ENCODE assay signal across 26 cellular contexts in the genomic region with DNA sequence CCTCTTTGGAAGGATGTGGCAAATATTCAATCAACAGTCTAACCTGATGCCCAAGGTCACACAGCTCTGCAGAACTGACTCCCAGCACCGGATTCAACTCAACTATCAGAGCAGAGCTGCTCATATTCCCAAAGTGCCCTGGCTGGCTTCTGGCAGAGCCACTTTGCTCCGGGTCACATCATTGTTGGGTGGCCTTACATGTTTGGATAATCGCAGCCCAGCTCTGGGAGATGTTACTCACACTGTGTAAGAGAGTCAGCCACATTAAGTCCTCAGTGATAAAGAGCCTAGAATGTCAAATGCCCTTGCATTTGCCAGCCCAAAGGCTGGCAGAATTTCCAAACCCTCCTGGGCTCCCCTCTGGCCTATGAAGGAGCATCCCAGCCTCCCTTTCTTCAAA.
"Had no signal": no experiment of that assay in that cellular context is flagged by ENCODE, and none has a peak within 500 bp of the region (broad histone marks: within the 10 kb centered on the region; RNA-seq: fewer than 3 reads in every experiment).

No MANE protein-coding gene starts in this region.

- H3K27ac Mint-ChIP-seq: natural killer cell; nephron progenitor cell; neural progenitor cell; stimulated activated naive B cell treated with anti-CD40 and anti-IgM and Interleukin-4, amounts not matched to agents 10 μg/mL and 1 μg/mL and 100 μg/mL, for 72 hours had no signal

- H3K36me3 ChIP-seq: neutrophil, stomach, thyroid gland, transverse colon, upper lobe of left lung had no signal

- H3K4me1 ChIP-seq: neural progenitor cell, parathyroid adenoma, psoas muscle, testis, thyroid gland, transverse colon, upper lobe of left lung had no signal

- H3K27me3 ChIP-seq: hepatocyte, neural progenitor cell, neutrophil, stomach, testis, thyroid gland, transverse colon, upper lobe of left lung had no signal

- H3K4me1 Mint-ChIP-seq: natural killer cell; nephron progenitor cell; stimulated activated naive B cell treated with anti-CD40 and anti-IgM and Interleukin-4, amounts not matched to agents 10 μg/mL and 1 μg/mL and 100 μg/mL, for 72 hours had no signal

- H3K4me3 ChIP-seq: hepatocyte, lung, neural progenitor cell, psoas muscle, skin epidermis, stomach, testis, thyroid gland, transverse colon, upper lobe of left lung had no signal

- H3K9me3 ChIP-seq: neutrophil, psoas muscle, testis, thyroid gland, transverse colon, upper lobe of left lung had no signal

- H3K36me3 Mint-ChIP-seq: natural killer cell; neural progenitor cell; stimulated activated naive B cell treated with anti-CD40 and anti-IgM and Interleukin-4, amounts not matched to agents 10 μg/mL and 1 μg/mL and 100 μg/mL, for 72 hours had no signal

- DNase-seq: head of caudate nucleus; islet precursor cell; midbrain; natural killer cell; nephron progenitor cell; occipital lobe; psoas muscle; stimulated activated CD4-positive, alpha-beta T cell treated with anti-CD3 and anti-CD28 coated beads, Interleukin-12 subunit alpha, Interleukin-12 subunit beta, amount 100 ng/mL, for 4 hours; stimulated activated CD4-positive, alpha-beta T cell treated with anti-CD3 and anti-CD28 coated beads, Interleukin-15, amount 100 ng/mL, for 24 hours; stimulated activated CD4-positive, alpha-beta T cell treated with anti-CD3 and anti-CD28 coated beads, Interleukin-2, amount 100 ng/mL, for 24 hours; stimulated activated CD4-positive, alpha-beta T cell treated with anti-CD3 and anti-CD28 coated beads, Interleukin-4, amount 100 ng/mL, for 1 hour; stimulated activated naive B cell treated with anti-CD40 and anti-IgM and Interleukin-4, amounts not matched to agents 10 μg/mL and 1 μg/mL and 100 μg/mL, for 72 hours; stimulated activated naive CD8-positive, alpha-beta T cell treated with anti-CD3 and anti-CD28 coated beads, Interleukin-15, Interleukin-2, amounts not matched to agents 100 U/mL and 50 U/mL, for 24 hours; stomach; testis; thyroid gland; transverse colon; upper lobe of left lung had no signal

- ATAC-seq: left lobe of liver; natural killer cell; psoas muscle; sciatic nerve; stimulated activated naive B cell treated with anti-CD40 and anti-IgM and Interleukin-4, amounts not matched to agents 10 μg/mL and 1 μg/mL and 100 μg/mL, for 72 hours; stimulated activated naive CD8-positive, alpha-beta T cell treated with anti-CD3 and anti-CD28 coated beads, Interleukin-15, Interleukin-2, amounts not matched to agents 100 U/mL and 50 U/mL, for 24 hours had no signal

- H3K27me3 Mint-ChIP-seq: stimulated activated naive B cell treated with anti-CD40 and anti-IgM and Interleukin-4, amounts not matched to agents 10 μg/mL and 1 μg/mL and 100 μg/mL, for 72 hours had no signal

- H3K27ac ChIP-seq: hepatocyte, neural progenitor cell, neutrophil, parathyroid adenoma, psoas muscle, skin epidermis, stomach, testis, thyroid gland, transverse colon, upper lobe of left lung had no signal

- H3K4me3 Mint-ChIP-seq: natural killer cell; nephron progenitor cell; neural progenitor cell; stimulated activated naive B cell treated with anti-CD40 and anti-IgM and Interleukin-4, amounts not matched to agents 10 μg/mL and 1 μg/mL and 100 μg/mL, for 72 hours had no signal
